8 cellular contexts compared by ENCODE assay signal in the genomic region with DNA sequence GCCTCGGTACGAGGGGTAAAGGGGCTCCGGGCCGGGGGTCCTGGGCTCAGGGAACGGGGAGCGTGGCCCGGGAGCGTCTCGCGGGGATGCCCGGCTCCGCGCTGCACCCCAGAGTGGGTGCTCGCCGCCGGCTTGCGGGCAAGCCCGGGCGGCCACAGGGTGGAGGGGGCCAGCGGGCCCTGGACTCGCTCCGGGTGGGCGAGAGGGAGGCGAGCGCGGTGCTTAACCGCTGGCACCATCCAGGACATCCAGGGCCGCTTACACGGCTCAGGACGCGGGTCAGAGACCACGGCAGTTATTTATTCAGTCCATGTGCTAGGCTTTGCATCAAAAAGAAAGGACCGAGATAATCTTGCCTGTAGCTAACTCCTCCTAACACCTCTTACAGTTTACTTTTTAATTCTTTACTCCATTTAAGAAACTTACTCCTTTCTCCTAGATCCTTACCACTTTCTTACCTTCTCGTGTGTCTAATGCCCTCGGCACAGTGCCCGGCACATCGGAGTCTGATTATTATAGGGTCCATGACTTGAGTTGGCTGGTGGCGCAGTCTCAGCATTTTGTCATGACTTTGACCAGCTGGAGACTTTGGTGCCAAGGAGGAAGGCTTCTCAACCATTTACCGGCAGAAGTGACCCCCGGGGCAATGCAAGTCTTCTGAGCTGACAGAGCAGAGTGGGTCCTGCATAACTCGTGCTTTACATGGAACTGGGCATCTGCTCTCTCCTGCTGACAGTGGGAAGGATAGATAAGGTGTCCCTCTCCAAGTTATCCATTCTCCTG. TPM values are rescaled to one million over a fixed set of nuclear protein-coding genes. Genes with fewer than 3 reads are reported as not detected.
DNase-seq lines count a peak whose midpoint lies in the region; ATAC-seq lines count a peak whose summit lies in the region.

No MANE protein-coding gene starts in this region.

- peak overlapping the region; percentile 82 for H3K4me3 ChIP-seq in iPS-20b (ENCODE audit: low read length)

- POLR2A ChIA-PET in activated naive CD8-positive, alpha-beta T cell treated with anti-CD3 and anti-CD28 coated beads, Interleukin-2, amount 10 ng/mL, durations not matched to agents 7 days and 5 days (lab: Charles Lee), result interaction anchor here (0.7 to 1.7 kb wide), 5 partner anchors 9 to 160 kb away, joined by 3 to 5 read pairs (median 3); no protein-coding TSS in a partner anchor

- H3K9me3 Mint-ChIP-seq in activated naive CD8-positive, alpha-beta T cell treated with anti-CD3 and anti-CD28 coated beads, Interleukin-2, amount 10 ng/mL, durations not matched to agents 7 days and 5 days, result no peaks in the 10 kb centered on the region

- H3K27ac Mint-ChIP-seq in activated naive CD8-positive, alpha-beta T cell treated with anti-CD3 and anti-CD28 coated beads, Interleukin-2, amount 10 ng/mL, durations not matched to agents 7 days and 5 days, result peak overlapping the region; percentile 79

- H3K27ac ChIP-seq in iPS-20b (ENCODE audit: low read length), result no peak overlapping the region

- no peaks in the 10 kb centered on the region for H3K36me3 ChIP-seq in iPS-20b (ENCODE audit: insufficient read depth, low read depth, low read length)

- peaks cover 18% of the 10 kb centered on the region for H3K4me1 Mint-ChIP-seq in activated naive CD8-positive, alpha-beta T cell treated with anti-CD3 and anti-CD28 coated beads, Interleukin-2, amount 10 ng/mL, durations not matched to agents 7 days and 5 days

- no peaks in the 10 kb centered on the region; the same call in 1 of the 2 replicates for H3K4me1 ChIP-seq in iPS-20b (ENCODE audit: insufficient read depth, low read length)

- peaks cover 36% of the 10 kb centered on the region for H3K27me3 ChIP-seq in iPS-20b (ENCODE audit: insufficient read depth, low read length)

- H3K9me3 ChIP-seq in iPS-20b (ENCODE audit: insufficient read depth, low read depth, low read length), result no peaks in the 10 kb centered on the region

- in situ Hi-C loops in ACHN (cut with HindIII; ENCODE audit: low pct_ligation_motif_present, low pct_unique_long_range_greater_than_20kb, low sequenced_read_pairs), result no loop called here

- peaks cover 10% of the 10 kb centered on the region for H3K36me3 Mint-ChIP-seq in activated naive CD8-positive, alpha-beta T cell treated with anti-CD3 and anti-CD28 coated beads, Interleukin-2, amount 10 ng/mL, durations not matched to agents 7 days and 5 days

- peak overlapping the region; percentile 96 for H3K4me3 Mint-ChIP-seq in activated naive CD8-positive, alpha-beta T cell treated with anti-CD3 and anti-CD28 coated beads, Interleukin-2, amount 10 ng/mL, durations not matched to agents 7 days and 5 days

- H3K27me3 Mint-ChIP-seq in activated naive CD8-positive, alpha-beta T cell treated with anti-CD3 and anti-CD28 coated beads, Interleukin-2, amount 10 ng/mL, durations not matched to agents 7 days and 5 days, result peaks cover 11% of the 10 kb centered on the region

- DNase-seq in ACHN, result peak; percentile 39
- no peak for DNase-seq in activated naive CD8-positive, alpha-beta T cell treated with anti-CD3 and anti-CD28 coated beads, Interleukin-2, amount 10 ng/mL, durations not matched to agents 7 days and 5 days
- DNase-seq in stimulated activated naive CD8-positive, alpha-beta T cell treated with anti-CD3 and anti-CD28 coated beads, Interleukin-15, Interleukin-2, amounts not matched to agents 100 U/mL and 50 U/mL, for 24 hours, result no peak

- peak; percentile 35 for ATAC-seq in GM18909 (IDR thresholded peaks at IDR 0.05; ENCODE audit: poor library complexity, unreplicated experiment)
- ATAC-seq in HG03521 (IDR thresholded peaks at IDR 0.05; ENCODE audit: unreplicated experiment), result peak; percentile 36
- ATAC-seq in activated naive CD8-positive, alpha-beta T cell treated with anti-CD3 and anti-CD28 coated beads, Interleukin-2, amount 10 ng/mL, durations not matched to agents 7 days and 5 days (ENCODE audit: low read depth), result peak; percentile 32
- peak; percentile 45 for ATAC-seq in stimulated activated naive CD8-positive, alpha-beta T cell treated with anti-CD3 and anti-CD28 coated beads, Interleukin-15, Interleukin-2, amounts not matched to agents 100 U/mL and 50 U/mL, for 24 hours
- ATAC-seq in GM21515 (IDR thresholded peaks at IDR 0.05; ENCODE audit: unreplicated experiment), result no peak
- ATAC-seq in HG03571 (IDR thresholded peaks at IDR 0.05; ENCODE audit: unreplicated experiment), result no peak

- H3K9ac ChIP-seq in iPS-20b (ENCODE audit: low read depth, low read length), result peak overlapping the region; percentile 75; the same call in 1 of the 2 replicates

RNA-seq across cellular contexts. Expression of a gene that starts 0.4 kb away (rescaled TPM):
- total RNA-seq in activated naive CD8-positive, alpha-beta T cell treated with anti-CD3 and anti-CD28 coated beads, Interleukin-2, amount 10 ng/mL, durations not matched to agents 7 days and 5 days, result 10 to 100 TPM; 40.9 to 41.2 TPM

Comparison
In these comparisons a context has a peak if more than half of its experiments do, and no peak if none do; other contexts are left out.
1. ATAC-seq: peak in GM18909 (single experiment), HG03521 (single experiment), activated naive CD8-positive, alpha-beta T cell treated with anti-CD3 and anti-CD28 coated beads, Interleukin-2, amount 10 ng/mL, durations not matched to agents 7 days and 5 days (single experiment) and stimulated activated naive CD8-positive, alpha-beta T cell treated with anti-CD3 and anti-CD28 coated beads, Interleukin-15, Interleukin-2, amounts not matched to agents 100 U/mL and 50 U/mL, for 24 hours (single experiment); none in GM21515 (single experiment) and HG03571 (single experiment).